In genomic region chr10:42488416-42488815, GRCh38 we compare ENCODE assay signal across 16 cellular contexts.
DNase-seq lines count a peak whose midpoint lies in the region; FAIRE-seq and TF ChIP-seq lines count a peak whose summit lies in the region.
"Had no signal": no experiment of that assay in that cellular context is flagged by ENCODE, and none has a peak within 500 bp of the region (broad histone marks: within the 10 kb centered on the region; RNA-seq: fewer than 3 reads in every experiment).

No MANE protein-coding gene starts in this region.

- CTCF ChIA-PET in A673 (lab: Charles Lee) = no interaction called here
- CTCF ChIA-PET in RWPE1 (lab: Yijun Ruan, JAX) = no interaction called here

- no TSS peak for BruUV-seq in A673 (replicated peaks; lab: Mats Ljungman, UMichigan)

- no peak for TF ChIP-seq POLR2A in H54 (IDR thresholded peaks at IDR 0.05; ENCODE audit: low read depth, low read length)

- FAIRE-seq in H54 (lab: Jason Lieb, UNC) = peak; percentile 68
- FAIRE-seq: A549 had no signal

- H3K36me3 ChIP-seq in A673 (ENCODE audit: insufficient read depth, low read length, poor library complexity, severe bottlenecking) (no peaks in the 10 kb centered on the region), adipocyte (ENCODE audit: control insufficient read depth, insufficient read depth, low read length, severe bottlenecking) (no peaks in the 10 kb centered on the region)
- H3K36me3 ChIP-seq: cardiac muscle cell, SJCRH30 had no signal

- H3K27me3 ChIP-seq in A673 (replicated peaks; ENCODE audit: insufficient read depth, low read depth, low read length, poor library complexity) = no peaks in the 10 kb centered on the region
- H3K27me3 ChIP-seq in adipocyte (replicated peaks; ENCODE audit: control insufficient read depth, insufficient read depth, low read length) = no peaks in the 10 kb centered on the region
- H3K27me3 ChIP-seq: cardiac muscle cell, SJCRH30 had no signal

- no peak overlapping the region for H3K9ac ChIP-seq in adipocyte (ENCODE audit: low read length)

- no peaks in the 10 kb centered on the region for H3K9me3 ChIP-seq in A673 (ENCODE audit: low read depth, low read length, poor library complexity, severe bottlenecking)
- no peaks in the 10 kb centered on the region for H3K9me3 ChIP-seq in adipocyte (ENCODE audit: control insufficient read depth, low read length)
- H3K9me3 ChIP-seq: A549, SJCRH30 had no signal

- H3K4me3 ChIP-seq in A673 (ENCODE audit: low read depth, low read length, poor library complexity, severe bottlenecking) = no peak overlapping the region
- H3K4me3 ChIP-seq in adipocyte (ENCODE audit: low read length) = no peak overlapping the region
- H3K4me3 ChIP-seq: A549, cardiac muscle cell, SJCRH30, skin epidermis had no signal

- intact Hi-C loops in A673 (cut with micrococcal nuclease; ENCODE audit: unreplicated experiment) = no loop called here

- DNase-seq in A673 (ENCODE audit: low spot score) = peak; percentile 41
- peak; percentile 15 for DNase-seq in H54 (ENCODE audit: insufficient read length, low spot score)
- peak; percentile 73 for DNase-seq in adipocyte (ENCODE audit: low read depth)
- DNase-seq in hepatic stellate cell (ENCODE audit: low spot score) = peak; percentile 27
- no peak for DNase-seq in RWPE1 (ENCODE audit: low spot score)
- no peak for DNase-seq in OCI-M1 (lab: John Stamatoyannopoulos, UW)
- DNase-seq in NCI-H1105 (lab: John Stamatoyannopoulos, UW) = no peak
- no peak for DNase-seq in NCI-H510A treated with DMSO at 0.1 percent for 48 hours (lab: John Stamatoyannopoulos, UW)
- DNase-seq: activated gamma-delta T cell treated with Interleukin-2 at 50 U/mL for 16 hours; NCI-H1048; NCI-H2171; SJCRH30; stimulated activated naive CD8-positive, alpha-beta T cell treated with anti-CD3 and anti-CD28 coated beads, Interleukin-15, amount 100 ng/mL, for 72 hours had no signal

- no peaks in the 10 kb centered on the region for H3K4me1 ChIP-seq in A673 (ENCODE audit: insufficient read depth, low read length, poor library complexity, severe bottlenecking)
- H3K4me1 ChIP-seq in adipocyte (ENCODE audit: control insufficient read depth, insufficient read depth, low read length) = no peaks in the 10 kb centered on the region
- H3K4me1 ChIP-seq: A549, SJCRH30 had no signal

- POLR2A ChIA-PET in A673 (lab: Charles Lee; ENCODE audit: low non-redundant PET) = interaction anchor here (0.8 kb wide), 1 partner anchor 385 kb away, joined by 4 read pairs; no protein-coding TSS in a partner anchor
- POLR2A ChIA-PET in RWPE1 (lab: Yijun Ruan, JAX; ENCODE audit: low non-redundant PET) = no interaction called here

- TF ChIP-seq CTCF in A673 (conservative IDR thresholded peaks at IDR 0.05; ENCODE audit: low read depth, low read length) = no peak
- TF ChIP-seq CTCF in RWPE1 (conservative IDR thresholded peaks at IDR 0.05; ENCODE audit: low read depth) = no peak

- H3K27ac ChIP-seq in A673 (ENCODE audit: low read depth, low read length, poor library complexity, severe bottlenecking) (peak overlapping the region; percentile 37), RWPE1 (no peak overlapping the region)
- H3K27ac ChIP-seq: A549, cardiac muscle cell, SJCRH30, skin epidermis had no signal

Comparison
In these comparisons a context has a peak if more than half of its experiments do, and no peak if none do; other contexts are left out.
1. DNase-seq: peak in A673 (single experiment), H54 (single experiment), adipocyte (single experiment) and hepatic stellate cell (single experiment); none in RWPE1 (single experiment), OCI-M1 (single experiment), NCI-H1105 (single experiment) and NCI-H510A treated with DMSO at 0.1 percent for 48 hours (single experiment).